ENCODE assay signal across 34 cellular contexts in the genomic region with DNA sequence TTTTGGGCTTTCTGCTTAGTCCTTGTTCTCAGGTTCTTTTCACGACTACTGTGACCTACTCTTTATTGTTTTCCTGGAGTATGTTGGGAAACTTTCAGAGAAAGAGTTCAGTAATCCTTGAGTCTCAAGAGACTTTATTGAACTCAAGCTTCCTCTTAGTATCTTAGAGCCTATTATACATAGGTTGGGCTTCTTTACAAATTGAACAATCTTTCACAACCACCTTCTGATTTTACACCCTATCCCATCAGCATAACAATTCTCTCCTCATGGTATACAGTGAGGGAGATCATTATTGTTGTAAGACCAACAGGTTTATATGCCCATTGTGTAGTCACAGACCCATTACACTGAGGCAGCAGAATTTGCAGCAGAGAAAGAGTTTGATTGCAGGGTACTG.
"Had no signal": no experiment of that assay in that cellular context is flagged by ENCODE, and none has a peak within 500 bp of the region (broad histone marks: within the 10 kb centered on the region; RNA-seq: fewer than 3 reads in every experiment).

No MANE protein-coding gene starts in this region.

- FAIRE-seq: endometrium, endothelial cell of umbilical vein, frontal cortex had no signal

- H3K36me3 ChIP-seq: ascending aorta, breast epithelium, cardiac muscle cell, colonic mucosa, WERI-Rb-1 had no signal

- H3K27ac Mint-ChIP-seq: activated B cell treated with CpG ODN at 0.5 μM for 24 hours; activated CD4-positive, alpha-beta memory T cell treated with anti-CD3 and anti-CD28 coated beads for 36 hours; activated CD4-positive, alpha-beta T cell treated with anti-CD3 and anti-CD28 coated beads for 36 hours; activated CD4-positive, alpha-beta T cell treated with anti-CD3 and anti-CD28 coated beads, Interleukin-2, amount 10 ng/mL, durations not matched to agents 24 days and 14 days; activated CD8-positive, alpha-beta memory T cell treated with anti-CD3 and anti-CD28 coated beads, Interleukin-2, amount 10 ng/mL, durations not matched to agents 7 days and 5 days; activated CD8-positive, alpha-beta T cell treated with anti-CD3 and anti-CD28 coated beads, Interleukin-2, amount 10 ng/mL, durations not matched to agents 7 days and 5 days; activated naive CD4-positive, alpha-beta T cell treated with anti-CD3 and anti-CD28 coated beads for 36 hours; activated naive CD4-positive, alpha-beta T cell treated with anti-CD3 and anti-CD28 coated beads, Interleukin-2, amount 50 U/mL, for 24 hours; activated naive CD8-positive, alpha-beta T cell treated with anti-CD3 and anti-CD28 coated beads for 36 hours; activated naive CD8-positive, alpha-beta T cell treated with anti-CD3 and anti-CD28 coated beads, Interleukin-2, amount 50 U/mL, for 24 hours; activated T-helper 1 cell treated with anti-CD3 and anti-CD28 coated beads, Interleukin-12 subunit alpha, Interleukin-12 subunit beta, Interleukin-2, Interleukin-4 antibody, amounts not matched to agents 30 ng/mL and 10 ng/mL and 1 ng/mL, durations not matched to agents 14 hours and 24 hours and 36 hours; activated T-helper 2 cell treated with anti-CD3 and anti-CD28 coated beads, Interferon-gamma antibody, Interleukin-2, Interleukin-4, amounts not matched to agents 10 μg/mL and 5 μg/mL and 100 μg/mL, durations not matched to agents 14 hours and 24 hours and 36 hours; brain; T-helper 17 cell; T-helper 2 cell treated with Interferon-gamma antibody and Interleukin-4, amounts not matched to agents 5 μg/mL and 100 μg/mL, for 36 hours had no signal

- DNase-seq: activated B cell treated with CpG ODN at 0.5 μM for 24 hours; activated CD4-positive, alpha-beta memory T cell treated with anti-CD3 and anti-CD28 coated beads for 36 hours; activated CD4-positive, alpha-beta T cell treated with anti-CD3 and anti-CD28 coated beads for 36 hours; activated CD4-positive, alpha-beta T cell treated with anti-CD3 and anti-CD28 coated beads, Interleukin-2, amount 10 ng/mL, durations not matched to agents 24 days and 14 days; activated CD8-positive, alpha-beta memory T cell treated with anti-CD3 and anti-CD28 coated beads, Interleukin-2, amount 10 ng/mL, durations not matched to agents 7 days and 5 days; activated CD8-positive, alpha-beta memory T cell treated with anti-CD3 and anti-CD28 coated beads, Interleukin-2, amount 50 U/mL, for 4 hours; activated CD8-positive, alpha-beta T cell treated with anti-CD3 and anti-CD28 coated beads, Interleukin-2, amount 10 ng/mL, durations not matched to agents 7 days and 5 days; activated effector memory CD4-positive, alpha-beta T cell treated with anti-CD3 and anti-CD28 coated beads, Interleukin-2, amount 50 U/mL, for 16 hours; activated naive CD4-positive, alpha-beta T cell treated with anti-CD3 and anti-CD28 coated beads for 36 hours; activated naive CD8-positive, alpha-beta T cell treated with anti-CD3 and anti-CD28 coated beads for 36 hours; activated naive CD8-positive, alpha-beta T cell treated with anti-CD3 and anti-CD28 coated beads, Interleukin-2, amount 50 U/mL, for 24 hours; activated T-cell treated with anti-CD3 and anti-CD28 coated beads, Interleukin-2, amount 50 U/mL, for 1 hour; activated T-cell treated with anti-CD3 and anti-CD28 coated beads, Interleukin-2, amount 50 U/mL, for 48 hours; central memory CD4-positive, alpha-beta T cell; cerebellar nuclear complex; colonic mucosa; effector CD8-positive, alpha-beta T cell; foreskin fibroblast; head of caudate nucleus; T-helper 17 cell; T1000; WERI-Rb-1 had no signal

- H3K4me3 Mint-ChIP-seq: activated B cell treated with CpG ODN at 0.5 μM for 24 hours; activated CD4-positive, alpha-beta memory T cell treated with anti-CD3 and anti-CD28 coated beads for 36 hours; activated CD4-positive, alpha-beta T cell treated with anti-CD3 and anti-CD28 coated beads for 36 hours; activated CD4-positive, alpha-beta T cell treated with anti-CD3 and anti-CD28 coated beads, Interleukin-2, amount 10 ng/mL, durations not matched to agents 24 days and 14 days; activated CD8-positive, alpha-beta memory T cell treated with anti-CD3 and anti-CD28 coated beads, Interleukin-2, amount 10 ng/mL, durations not matched to agents 7 days and 5 days; activated CD8-positive, alpha-beta T cell treated with anti-CD3 and anti-CD28 coated beads, Interleukin-2, amount 10 ng/mL, durations not matched to agents 7 days and 5 days; activated naive CD4-positive, alpha-beta T cell treated with anti-CD3 and anti-CD28 coated beads for 36 hours; activated naive CD4-positive, alpha-beta T cell treated with anti-CD3 and anti-CD28 coated beads, Interleukin-2, amount 50 U/mL, for 24 hours; activated naive CD8-positive, alpha-beta T cell treated with anti-CD3 and anti-CD28 coated beads for 36 hours; activated naive CD8-positive, alpha-beta T cell treated with anti-CD3 and anti-CD28 coated beads, Interleukin-2, amount 50 U/mL, for 24 hours; activated T-helper 1 cell treated with anti-CD3 and anti-CD28 coated beads, Interleukin-12 subunit alpha, Interleukin-12 subunit beta, Interleukin-2, Interleukin-4 antibody, amounts not matched to agents 30 ng/mL and 10 ng/mL and 1 ng/mL, durations not matched to agents 14 hours and 24 hours and 36 hours; brain; T-helper 17 cell; T-helper 2 cell treated with Interferon-gamma antibody and Interleukin-4, amounts not matched to agents 5 μg/mL and 100 μg/mL, for 36 hours had no signal

- H3K4me3 ChIP-seq: ascending aorta, breast epithelium, cardiac muscle cell, colonic mucosa had no signal

- H3K4me1 Mint-ChIP-seq: activated B cell treated with CpG ODN at 0.5 μM for 24 hours; activated CD4-positive, alpha-beta T cell treated with anti-CD3 and anti-CD28 coated beads for 36 hours; activated CD4-positive, alpha-beta T cell treated with anti-CD3 and anti-CD28 coated beads, Interleukin-2, amount 10 ng/mL, durations not matched to agents 24 days and 14 days; activated CD8-positive, alpha-beta memory T cell treated with anti-CD3 and anti-CD28 coated beads, Interleukin-2, amount 10 ng/mL, durations not matched to agents 7 days and 5 days; activated naive CD4-positive, alpha-beta T cell treated with anti-CD3 and anti-CD28 coated beads, Interleukin-2, amount 50 U/mL, for 24 hours; activated naive CD8-positive, alpha-beta T cell treated with anti-CD3 and anti-CD28 coated beads for 36 hours; activated naive CD8-positive, alpha-beta T cell treated with anti-CD3 and anti-CD28 coated beads, Interleukin-2, amount 50 U/mL, for 24 hours; brain; T-helper 17 cell had no signal

- H3K9me3 ChIP-seq: colonic mucosa had no signal

- H3K27me3 ChIP-seq: ascending aorta, breast epithelium, cardiac muscle cell, colonic mucosa had no signal

- H3K27ac ChIP-seq: ascending aorta, breast epithelium, cardiac muscle cell, colonic mucosa, WERI-Rb-1 had no signal

- H3K27me3 Mint-ChIP-seq: activated B cell treated with CpG ODN at 0.5 μM for 24 hours; activated CD4-positive, alpha-beta memory T cell treated with anti-CD3 and anti-CD28 coated beads for 36 hours; activated CD4-positive, alpha-beta T cell treated with anti-CD3 and anti-CD28 coated beads for 36 hours; activated CD4-positive, alpha-beta T cell treated with anti-CD3 and anti-CD28 coated beads, Interleukin-2, amount 10 ng/mL, durations not matched to agents 24 days and 14 days; activated CD8-positive, alpha-beta memory T cell treated with anti-CD3 and anti-CD28 coated beads, Interleukin-2, amount 10 ng/mL, durations not matched to agents 7 days and 5 days; activated naive CD8-positive, alpha-beta T cell treated with anti-CD3 and anti-CD28 coated beads, Interleukin-2, amount 50 U/mL, for 24 hours; T-helper 17 cell had no signal

- ATAC-seq: activated CD4-positive, alpha-beta T cell treated with anti-CD3 and anti-CD28 coated beads for 36 hours; activated CD4-positive, CD25-positive, alpha-beta regulatory T cell treated with anti-CD3 and anti-CD28 coated beads, Interleukin-2, amount 50 U/mL, for 24 hours; activated CD8-positive, alpha-beta memory T cell treated with anti-CD3 and anti-CD28 coated beads, Interleukin-2, amount 10 ng/mL, durations not matched to agents 7 days and 5 days; activated CD8-positive, alpha-beta T cell treated with anti-CD3 and anti-CD28 coated beads, Interleukin-2, amount 10 ng/mL, durations not matched to agents 7 days and 5 days; activated naive CD8-positive, alpha-beta T cell treated with anti-CD3 and anti-CD28 coated beads, Interleukin-2, amount 50 U/mL, for 24 hours; T-helper 17 cell had no signal

- H3K36me3 Mint-ChIP-seq: activated CD4-positive, alpha-beta memory T cell treated with anti-CD3 and anti-CD28 coated beads for 36 hours; activated CD8-positive, alpha-beta memory T cell treated with anti-CD3 and anti-CD28 coated beads, Interleukin-2, amount 10 ng/mL, durations not matched to agents 7 days and 5 days; activated naive CD4-positive, alpha-beta T cell treated with anti-CD3 and anti-CD28 coated beads, Interleukin-2, amount 50 U/mL, for 24 hours; activated naive CD8-positive, alpha-beta T cell treated with anti-CD3 and anti-CD28 coated beads for 36 hours; brain had no signal

- H3K4me1 ChIP-seq: ascending aorta, breast epithelium, colonic mucosa had no signal
